ENCODE assay signal across 22 cellular contexts in genomic region chr2:19102696-19103403, GRCh38.
"Had no signal": no experiment of that assay in that cellular context is flagged by ENCODE, and none has a peak within 500 bp of the region (broad histone marks: within the 10 kb centered on the region; RNA-seq: fewer than 3 reads in every experiment).

No MANE protein-coding gene starts in this region.

- H3K36me3 ChIP-seq: ascending aorta, brain microvascular endothelial cell, SJSA1 had no signal

- ATAC-seq: activated naive CD4-positive, alpha-beta T cell treated with anti-CD3 and anti-CD28 coated beads, Interleukin-2, amount 50 U/mL, for 72 hours; activated naive CD8-positive, alpha-beta T cell treated with anti-CD3 and anti-CD28 coated beads, Interleukin-2, amount 50 U/mL, for 24 hours; activated T-cell treated with anti-CD3 and anti-CD28 coated beads, Interleukin-2, amount 50 U/mL, for 4 hours had no signal

- H3K27ac Mint-ChIP-seq: activated B cell treated with CpG ODN at 0.5 μM for 24 hours; activated CD4-positive, alpha-beta T cell treated with anti-CD3 and anti-CD28 coated beads, Interleukin-2, amount 10 ng/mL, durations not matched to agents 24 days and 14 days; activated naive CD4-positive, alpha-beta T cell treated with anti-CD3 and anti-CD28 coated beads, Interleukin-2, amount 50 U/mL, for 72 hours; activated naive CD8-positive, alpha-beta T cell treated with anti-CD3 and anti-CD28 coated beads, Interleukin-2, amount 50 U/mL, for 24 hours; T-helper 1 cell treated with Interleukin-12 subunit alpha and Interleukin-12 subunit beta and Interleukin-4 antibody, amounts not matched to agents 30 μg/mL and 1 μg/mL, for 36 hours had no signal

- H3K4me3 ChIP-seq: ascending aorta, SJSA1 had no signal

- H3K27me3 Mint-ChIP-seq: activated B cell treated with CpG ODN at 0.5 μM for 24 hours; activated CD4-positive, alpha-beta T cell treated with anti-CD3 and anti-CD28 coated beads, Interleukin-2, amount 10 ng/mL, durations not matched to agents 24 days and 14 days had no signal

- H3K9me3 ChIP-seq: ascending aorta, SJSA1 had no signal

- DNase-seq: activated B cell treated with CpG ODN at 0.5 μM for 24 hours; activated CD4-positive, alpha-beta T cell treated with anti-CD3 and anti-CD28 coated beads for 1 hour; activated CD4-positive, alpha-beta T cell treated with anti-CD3 and anti-CD28 coated beads, Interleukin-2, amount 10 ng/mL, durations not matched to agents 24 days and 14 days; activated CD4-positive, alpha-beta T cell treated with anti-CD3 and anti-CD28 coated beads, Interleukin-2, amount 50 U/mL, for 48 hours; activated effector memory CD4-positive, alpha-beta T cell treated with anti-CD3 and anti-CD28 coated beads, Interleukin-2, amount 50 U/mL, for 16 hours; activated naive CD4-positive, alpha-beta T cell treated with Interleukin-2 at 50 U/mL for 16 hours; activated naive CD8-positive, alpha-beta T cell treated with anti-CD3 and anti-CD28 coated beads, Interleukin-2, amount 50 U/mL, for 24 hours; activated T-cell treated with anti-CD3 and anti-CD28 coated beads, Interleukin-2, amount 50 U/mL, for 4 hours; amniotic stem cell; brain microvascular endothelial cell; caudate nucleus; NCI-H1105 treated with DMSO at 0.1 percent for 48 hours; NCI-H1436 treated with DMSO at 0.1 percent for 48 hours; NCI-H187; NCI-H446; NCI-H524; SHP77; T-helper 9 cell had no signal

- H3K27ac ChIP-seq: ascending aorta, brain microvascular endothelial cell, SJSA1 had no signal

- H3K27me3 ChIP-seq: ascending aorta, brain microvascular endothelial cell, SJSA1 had no signal

- H3K4me3 Mint-ChIP-seq: activated B cell treated with CpG ODN at 0.5 μM for 24 hours; activated CD4-positive, alpha-beta T cell treated with anti-CD3 and anti-CD28 coated beads, Interleukin-2, amount 10 ng/mL, durations not matched to agents 24 days and 14 days; activated naive CD8-positive, alpha-beta T cell treated with anti-CD3 and anti-CD28 coated beads, Interleukin-2, amount 50 U/mL, for 24 hours; activated T-cell treated with anti-CD3 and anti-CD28 coated beads, Interleukin-2, amount 50 U/mL, for 4 hours; T-helper 1 cell treated with Interleukin-12 subunit alpha and Interleukin-12 subunit beta and Interleukin-4 antibody, amounts not matched to agents 30 μg/mL and 1 μg/mL, for 36 hours had no signal

- H3K9me3 Mint-ChIP-seq: activated CD4-positive, alpha-beta T cell treated with anti-CD3 and anti-CD28 coated beads, Interleukin-2, amount 10 ng/mL, durations not matched to agents 24 days and 14 days; activated T-cell treated with anti-CD3 and anti-CD28 coated beads, Interleukin-2, amount 50 U/mL, for 4 hours; T-helper 1 cell treated with Interleukin-12 subunit alpha and Interleukin-12 subunit beta and Interleukin-4 antibody, amounts not matched to agents 30 μg/mL and 1 μg/mL, for 36 hours had no signal

- H3K36me3 Mint-ChIP-seq: activated naive CD4-positive, alpha-beta T cell treated with anti-CD3 and anti-CD28 coated beads, Interleukin-2, amount 50 U/mL, for 72 hours had no signal

- H3K4me1 Mint-ChIP-seq: activated B cell treated with CpG ODN at 0.5 μM for 24 hours; activated CD4-positive, alpha-beta T cell treated with anti-CD3 and anti-CD28 coated beads, Interleukin-2, amount 10 ng/mL, durations not matched to agents 24 days and 14 days; activated naive CD8-positive, alpha-beta T cell treated with anti-CD3 and anti-CD28 coated beads, Interleukin-2, amount 50 U/mL, for 24 hours had no signal

- H3K4me1 ChIP-seq: ascending aorta had no signal
